In genomic region chrX:47208108-47208507, GRCh38 we compare ENCODE assay signal across 25 cellular contexts.
"Had no signal": no experiment of that assay in that cellular context is flagged by ENCODE, and none has a peak within 500 bp of the region (broad histone marks: within the 10 kb centered on the region; RNA-seq: fewer than 3 reads in every experiment).

No MANE protein-coding gene starts in this region.

- H3K4me2 ChIP-seq: hepatocyte, neural progenitor cell had no signal

- H3K4me1 Mint-ChIP-seq: nephron, neural progenitor cell had no signal

- H3K79me2 ChIP-seq: parathyroid adenoma had no signal

- H3K4me3 ChIP-seq: hepatocyte, left lung, lower lobe of right lung, neural progenitor cell, right atrium auricular region, skin epidermis, tibial nerve, uterus had no signal

- H3K27ac Mint-ChIP-seq: nephron; neural progenitor cell; stimulated activated effector memory CD8-positive, alpha-beta T cell treated with anti-CD3 and anti-CD28 coated beads, Interleukin-12 subunit alpha, Interleukin-12 subunit beta, amount 100 ng/mL, for 72 hours; stimulated activated naive CD8-positive, alpha-beta T cell treated with anti-CD3 and anti-CD28 coated beads, Interleukin-15, Interleukin-2, amounts not matched to agents 100 ng/mL and 50 ng/mL, for 24 hours; type B pancreatic cell had no signal

- H3K36me3 ChIP-seq: uterus had no signal

- H3K27me3 Mint-ChIP-seq: naive thymus-derived CD8-positive, alpha-beta T cell; stimulated activated naive CD8-positive, alpha-beta T cell treated with anti-CD3 and anti-CD28 coated beads, Interleukin-15, Interleukin-2, amounts not matched to agents 100 ng/mL and 50 ng/mL, for 24 hours; type B pancreatic cell had no signal

- H3K9me3 ChIP-seq: left lung, lower lobe of right lung, neutrophil, right atrium auricular region, tibial nerve, uterus had no signal

- H3K27ac ChIP-seq: hepatocyte, left lung, lower lobe of right lung, neural progenitor cell, neutrophil, parathyroid adenoma, skin epidermis, tibial nerve, uterus had no signal

- H3K9me3 Mint-ChIP-seq: naive thymus-derived CD8-positive, alpha-beta T cell; nephron; neural progenitor cell; stimulated activated effector memory CD8-positive, alpha-beta T cell treated with anti-CD3 and anti-CD28 coated beads, Interleukin-12 subunit alpha, Interleukin-12 subunit beta, amount 100 ng/mL, for 72 hours; stimulated activated naive CD8-positive, alpha-beta T cell treated with anti-CD3 and anti-CD28 coated beads, Interleukin-15, Interleukin-2, amounts not matched to agents 100 ng/mL and 50 ng/mL, for 24 hours; type B pancreatic cell had no signal

- H3K9ac ChIP-seq: neural progenitor cell, parathyroid adenoma had no signal

- DNase-seq: islet precursor cell; kidney glomerular epithelial cell; left colon; left lung; lower lobe of right lung; mammary epithelial cell; mesenchymal stem cell; naive thymus-derived CD8-positive, alpha-beta T cell; occipital lobe; stimulated activated CD4-positive, alpha-beta T cell treated with anti-CD3 and anti-CD28 coated beads, Interleukin-4, amount 100 ng/mL, for 24 hours; stimulated activated naive CD4-positive, alpha-beta T cell; substantia nigra; uterus had no signal

- H3K27me3 ChIP-seq: hepatocyte, left lung, neural progenitor cell, neutrophil, right atrium auricular region, tibial nerve, uterus had no signal

- H3K4me3 Mint-ChIP-seq: naive thymus-derived CD8-positive, alpha-beta T cell; nephron; neural progenitor cell; stimulated activated effector memory CD8-positive, alpha-beta T cell treated with anti-CD3 and anti-CD28 coated beads, Interleukin-12 subunit alpha, Interleukin-12 subunit beta, amount 100 ng/mL, for 72 hours; stimulated activated naive CD8-positive, alpha-beta T cell treated with anti-CD3 and anti-CD28 coated beads, Interleukin-15, Interleukin-2, amounts not matched to agents 100 ng/mL and 50 ng/mL, for 24 hours; type B pancreatic cell had no signal

- ATAC-seq: left colon; left lung; lower lobe of right lung; naive thymus-derived CD8-positive, alpha-beta T cell; sciatic nerve; stimulated activated effector memory CD8-positive, alpha-beta T cell treated with anti-CD3 and anti-CD28 coated beads, Interleukin-12 subunit alpha, Interleukin-12 subunit beta, amount 100 ng/mL, for 72 hours had no signal

- H2AFZ ChIP-seq: hepatocyte, neural progenitor cell, parathyroid adenoma had no signal

- H3K4me1 ChIP-seq: left lung, lower lobe of right lung, neural progenitor cell, parathyroid adenoma, right atrium auricular region, tibial nerve, uterus had no signal
